In the genomic region with DNA sequence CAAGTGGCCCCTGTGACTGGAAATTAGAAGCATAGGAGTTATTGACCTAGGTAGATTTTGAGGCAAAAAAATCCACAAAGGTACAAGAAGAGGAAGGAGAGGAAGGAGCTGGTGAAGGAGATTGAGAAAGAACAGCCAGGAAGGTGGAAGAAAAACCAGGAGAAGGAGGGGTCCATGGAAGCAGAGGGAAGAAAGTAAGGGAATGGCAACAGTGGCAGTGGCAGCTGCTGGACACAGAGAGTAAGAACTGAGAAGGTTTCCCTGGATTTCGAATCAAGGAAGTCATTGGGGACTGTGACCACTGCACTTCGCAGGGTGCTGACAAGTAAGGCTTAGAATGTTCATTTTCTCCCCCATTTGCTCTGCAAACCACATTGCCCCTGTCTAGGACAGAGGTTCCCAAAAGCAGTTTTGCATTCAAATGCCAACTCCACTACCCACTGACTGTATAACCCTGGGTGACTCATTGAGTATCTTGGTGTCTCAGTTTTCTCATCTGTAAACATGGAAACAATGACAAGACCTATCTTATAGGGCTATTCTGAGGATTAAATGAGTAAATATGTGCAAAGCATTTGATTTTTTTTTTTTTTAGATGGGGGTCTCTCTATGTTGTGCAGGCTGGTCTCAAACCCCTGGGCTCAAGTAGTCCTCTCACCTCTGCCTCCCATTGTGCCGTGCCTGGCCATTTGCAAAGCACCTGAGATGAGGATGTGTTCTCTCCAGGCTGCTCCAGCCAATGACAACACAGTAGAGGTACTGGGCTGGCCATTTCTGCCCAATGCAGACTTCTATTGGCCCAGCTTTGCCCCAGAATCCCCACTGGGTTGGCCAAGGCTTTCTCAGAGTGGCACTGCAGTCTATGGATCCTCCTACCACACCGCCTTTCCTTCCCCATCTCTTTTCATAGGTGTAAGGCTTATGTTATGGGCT, we compare ENCODE assay signal across 13 cellular contexts. TPM values are rescaled to one million over a fixed set of nuclear protein-coding genes. Genes with fewer than 3 reads are reported as not detected.
DNase-seq lines count a peak whose midpoint lies in the region; ATAC-seq and TF ChIP-seq lines count a peak whose summit lies in the region.
"Had no signal": no experiment of that assay in that cellular context is flagged by ENCODE, and none has a peak within 500 bp of the region (broad histone marks: within the 10 kb centered on the region; RNA-seq: fewer than 3 reads in every experiment).

No MANE protein-coding gene starts in this region.

- H3K4me2 ChIP-seq in mesendoderm (ENCODE audit: low read length): no peak overlapping the region

- no peak overlapping the region for H3K56ac ChIP-seq in mesendoderm (ENCODE audit: low read length)

- no peaks in the 10 kb centered on the region for H3K79me2 ChIP-seq in mesendoderm (ENCODE audit: control insufficient read depth, insufficient read depth, low read length)

- TF ChIP-seq EP300 in gastroesophageal sphincter (IDR thresholded peaks at IDR 0.05): no peak
- TF ChIP-seq EP300 in upper lobe of left lung (IDR thresholded peaks at IDR 0.05): no peak

- H3K23ac ChIP-seq in mesendoderm (ENCODE audit: low read length): no peak overlapping the region

- H3K36me3 ChIP-seq in mesendoderm (ENCODE audit: control insufficient read depth, insufficient read depth, low read length) (no peaks in the 10 kb centered on the region), gastroesophageal sphincter (no peaks in the 10 kb centered on the region), upper lobe of left lung (no peaks in the 10 kb centered on the region)

- H3K27ac ChIP-seq in mesendoderm (ENCODE audit: low read depth, low read length): no peak overlapping the region
- peak overlapping the region in 1 of 4 donors; percentile 88 for H3K27ac ChIP-seq in gastroesophageal sphincter
- no peak overlapping the region for H3K27ac ChIP-seq in upper lobe of left lung
- H3K27ac ChIP-seq: body of pancreas had no signal

- H3K79me1 ChIP-seq in mesendoderm (ENCODE audit: low read length): no peaks in the 10 kb centered on the region

- H3K27me3 ChIP-seq in mesendoderm (ENCODE audit: insufficient read depth, low read length, poor library complexity) (no peaks in the 10 kb centered on the region), gastroesophageal sphincter (no peaks in the 10 kb centered on the region), upper lobe of left lung (no peaks in the 10 kb centered on the region)
- H3K27me3 ChIP-seq: body of pancreas had no signal

- no peak overlapping the region for H2BK5ac ChIP-seq in mesendoderm (ENCODE audit: low read length)

- H4K5ac ChIP-seq in mesendoderm (ENCODE audit: low read length): no peak overlapping the region

- TF ChIP-seq CTCF in gastroesophageal sphincter (IDR thresholded peaks at IDR 0.05) (no peak), upper lobe of left lung (IDR thresholded peaks at IDR 0.05) (no peak)

- peak overlapping the region; percentile 14 for H3K9ac ChIP-seq in mesendoderm (ENCODE audit: low read length)

- H2BK120ac ChIP-seq in mesendoderm (ENCODE audit: low read depth, low read length): no peak overlapping the region

- TF ChIP-seq POLR2A in gastroesophageal sphincter (IDR thresholded peaks at IDR 0.05) (no peak), upper lobe of left lung (IDR thresholded peaks at IDR 0.05) (no peak)

- no peak overlapping the region for H3K4me3 ChIP-seq in mesendoderm (ENCODE audit: low read length)
- H3K4me3 ChIP-seq in gastroesophageal sphincter: no peak overlapping the region
- H3K4me3 ChIP-seq in upper lobe of left lung: no peak overlapping the region
- H3K4me3 ChIP-seq: body of pancreas had no signal

- WGBS in mesendoderm (ENCODE audit: extremely low coverage, insufficient coverage, low lambda C conversion rate): no CpG with 5 or more reads among the region's 4 CpGs
- WGBS in gastroesophageal sphincter (ENCODE audit: low coverage in 1 of 2), 2 donors: 89 to 90% methylated on average over 3 to 4 of the region's 4 CpGs
- WGBS in upper lobe of left lung, 2 donors: 90% methylated on average over 4 of the region's 4 CpGs

- H3K4me1 ChIP-seq in mesendoderm (ENCODE audit: control insufficient read depth, low read depth, low read length) (peaks cover 2% of the 10 kb centered on the region), gastroesophageal sphincter (peaks cover 2 to 60% (median 39%) of the 10 kb centered on the region in 3 donors), upper lobe of left lung (peaks cover 41 to 53% (median 48%) of the 10 kb centered on the region in 4 donors)

- peak overlapping the region; percentile 13 for H3K18ac ChIP-seq in mesendoderm (ENCODE audit: low read length)

- DNase-seq in CD1c-positive myeloid dendritic cell (ENCODE audit: extremely low spot score) (peak; percentile 35), HS-5 (ENCODE audit: low read depth) (peak; percentile 56), amniotic epithelial cell (ENCODE audit: low read depth) (peak; percentile 49), mesendoderm (no peak), upper lobe of left lung (no peak)
- DNase-seq: body of pancreas; DMS79; naive thymus-derived CD4-positive, alpha-beta T cell; NCI-H524; T-helper 9 cell had no signal

- H4K8ac ChIP-seq in mesendoderm (ENCODE audit: low read depth, low read length): no peak overlapping the region

- H2BK15ac ChIP-seq in mesendoderm (replicated peaks; ENCODE audit: low read depth): no peak overlapping the region

- H3K4ac ChIP-seq in mesendoderm (ENCODE audit: low read depth, low read length): peak overlapping the region; percentile 27

- H3K9me3 ChIP-seq in gastroesophageal sphincter (no peaks in the 10 kb centered on the region), upper lobe of left lung (no peaks in the 10 kb centered on the region)
- H3K9me3 ChIP-seq: body of pancreas had no signal

- no peak overlapping the region for H2AK5ac ChIP-seq in mesendoderm (ENCODE audit: low read length)

- ATAC-seq in gastroesophageal sphincter (no peak), GM18502 (IDR thresholded peaks at IDR 0.05; ENCODE audit: poor library complexity, unreplicated experiment) (no peak), GM21619 (IDR thresholded peaks at IDR 0.05; ENCODE audit: unreplicated experiment) (no peak), upper lobe of left lung (ENCODE audit: low FRiP score in 2 of 2) (no peak)
- ATAC-seq: body of pancreas; naive thymus-derived CD4-positive, alpha-beta T cell had no signal

RNA-seq across cellular contexts. Expression of a gene that starts 9.3 kb away (rescaled TPM):
- polyA plus RNA-seq in mesendoderm (2013, experiment 1 of 2): 15.4 TPM
- polyA plus RNA-seq in mesendoderm (2013, experiment 2 of 2): 17.2 TPM
- total RNA-seq in gastroesophageal sphincter (100 to 1,000 TPM; 140 to 174 (median 149) TPM), upper lobe of left lung (1,000 to 10,000 TPM in 1 of 6 donors, 100 to 1,000 TPM in 5; 271 to 1,436 (median 427) TPM)

RNA-seq across cellular contexts. Expression of a gene that starts 37.5 kb away (rescaled TPM):
- polyA plus RNA-seq in mesendoderm (2013, experiment 1 of 2): 0.06 TPM
- 0.06 TPM for polyA plus RNA-seq in mesendoderm (2013, experiment 2 of 2)
- under 1 TPM in 1 of 4 donors, not detected in 3; 0.45 TPM for total RNA-seq in gastroesophageal sphincter
- total RNA-seq in upper lobe of left lung: 100 to 1,000 TPM in 1 of 6 donors, 10 to 100 TPM in 5; 40.3 to 274 (median 74.3) TPM
- polyA plus RNA-seq: naive thymus-derived CD4-positive, alpha-beta T cell had no signal

Comparison
In these comparisons a context has a peak if more than half of its experiments do, and no peak if none do; other contexts are left out.
1. DNase-seq: peak in CD1c-positive myeloid dendritic cell (single experiment), HS-5 (single experiment) and amniotic epithelial cell (single experiment); none in mesendoderm (single experiment) and upper lobe of left lung (0 of 2).
2. RNA of a gene that starts 37.5 kb away (total RNA-seq): 40.3 to 274 TPM in upper lobe of left lung; 0.45 TPM in gastroesophageal sphincter; every median in the first group is over 10 times any median in the second.